18 cellular contexts compared by ENCODE assay signal in the genomic region with DNA sequence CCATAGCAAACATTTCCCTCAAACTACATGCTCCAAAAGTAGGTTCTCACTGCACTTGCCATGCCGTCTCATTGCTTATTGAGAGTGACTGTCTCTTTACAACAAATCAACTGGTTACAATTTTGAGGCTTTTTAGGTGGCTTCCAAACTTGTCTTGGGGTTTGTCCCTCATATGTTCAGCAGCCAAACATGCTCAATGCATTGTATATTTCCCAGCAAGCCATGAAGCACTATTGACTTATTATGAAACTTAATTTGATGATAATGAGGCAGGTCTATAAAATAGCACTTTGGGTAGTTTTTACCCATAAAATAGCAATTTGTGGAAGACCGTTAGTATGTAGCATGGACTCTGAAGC.
A peak's percentile ranks its signal among the peaks of the same experiment; 100 is the strongest.
DNase-seq lines count a peak whose midpoint lies in the region; ATAC-seq and TF ChIP-seq lines count a peak whose summit lies in the region.
"Had no signal": no experiment of that assay in that cellular context is flagged by ENCODE, and none has a peak within 500 bp of the region (broad histone marks: within the 10 kb centered on the region; RNA-seq: fewer than 3 reads in every experiment).

No MANE protein-coding gene starts in this region.

- H3K36me3 ChIP-seq in Loucy (ENCODE audit: insufficient read depth, low read length) = no peaks in the 10 kb centered on the region
- H3K36me3 ChIP-seq: brain microvascular endothelial cell, colonic mucosa, transverse colon had no signal

- no peaks in the 10 kb centered on the region for H3K9me2 ChIP-seq in Loucy (replicated peaks; ENCODE audit: low read depth, low read length)

- peaks cover 29% of the 10 kb centered on the region for H3K4me1 ChIP-seq in Loucy (ENCODE audit: insufficient read depth, low read length, poor library complexity, severe bottlenecking)
- H3K4me1 ChIP-seq: colonic mucosa had no signal

- no peaks in the 10 kb centered on the region for H3K9me3 ChIP-seq in Loucy (ENCODE audit: insufficient read depth, low read depth, low read length)
- H3K9me3 ChIP-seq: colonic mucosa, transverse colon had no signal

- H3K9ac ChIP-seq in Loucy (ENCODE audit: low read depth, low read length, poor library complexity, severe bottlenecking) = no peak overlapping the region

- no peak for DNase-seq in activated naive CD4-positive, alpha-beta T cell treated with anti-CD3 and anti-CD28 coated beads, Interleukin-2, amount 50 U/mL, for 16 hours
- DNase-seq in memory B cell (ENCODE audit: low spot score in 2 of 2) (no peak), HCEC 1CT (no peak), DMS 273 treated with DMSO at 0.1 percent for 48 hours (lab: John Stamatoyannopoulos, UW) (no peak), NCI-H1048 (lab: John Stamatoyannopoulos, UW) (no peak)
- DNase-seq: activated CD4-positive, alpha-beta T cell treated with anti-CD3 and anti-CD28 coated beads, Interleukin-2, amount 50 U/mL, for 4 hours; brain microvascular endothelial cell; colonic mucosa; islet precursor cell; NCI-H1105; SIG-M5; T1000; transverse colon had no signal

- no peak for TF ChIP-seq CTCF in Loucy (conservative IDR thresholded peaks at IDR 0.05; ENCODE audit: low read length)

- no peaks in the 10 kb centered on the region for H3K9me3 Mint-ChIP-seq in activated naive CD4-positive, alpha-beta T cell treated with anti-CD3 and anti-CD28 coated beads, Interleukin-2, amount 50 U/mL, for 24 hours
- H3K9me3 Mint-ChIP-seq in memory B cell = no peaks in the 10 kb centered on the region
- H3K9me3 Mint-ChIP-seq: stimulated activated effector memory CD8-positive, alpha-beta T cell treated with anti-CD3 and anti-CD28 coated beads, Interleukin-12 subunit alpha, Interleukin-12 subunit beta, amount 100 ng/mL, for 72 hours had no signal

- H4K20me1 ChIP-seq in Loucy (ENCODE audit: insufficient read depth, low read length, poor library complexity, severe bottlenecking) = peaks cover 12% of the 10 kb centered on the region

- H3K4me2 ChIP-seq in Loucy (ENCODE audit: low read depth, low read length, poor library complexity, severe bottlenecking) = peak overlapping the region; percentile 14

- peaks cover 5% of the 10 kb centered on the region for H3K36me3 Mint-ChIP-seq in activated naive CD4-positive, alpha-beta T cell treated with anti-CD3 and anti-CD28 coated beads, Interleukin-2, amount 50 U/mL, for 24 hours
- peaks cover 11% of the 10 kb centered on the region for H3K36me3 Mint-ChIP-seq in memory B cell

- peaks cover 79% of the 10 kb centered on the region for H3K79me2 ChIP-seq in Loucy (ENCODE audit: insufficient read depth, low read length)

- peaks cover 71% of the 10 kb centered on the region for H3K4me1 Mint-ChIP-seq in activated naive CD4-positive, alpha-beta T cell treated with anti-CD3 and anti-CD28 coated beads, Interleukin-2, amount 50 U/mL, for 24 hours
- H3K4me1 Mint-ChIP-seq in memory B cell = peaks cover 54% of the 10 kb centered on the region

- H3K27me3 Mint-ChIP-seq in activated naive CD4-positive, alpha-beta T cell treated with anti-CD3 and anti-CD28 coated beads, Interleukin-2, amount 50 U/mL, for 24 hours = no peaks in the 10 kb centered on the region
- H3K27me3 Mint-ChIP-seq in memory B cell = no peaks in the 10 kb centered on the region
- H3K27me3 Mint-ChIP-seq: activated naive CD8-positive, alpha-beta T cell had no signal

- H3K27ac Mint-ChIP-seq in activated naive CD4-positive, alpha-beta T cell treated with anti-CD3 and anti-CD28 coated beads, Interleukin-2, amount 50 U/mL, for 24 hours = peak overlapping the region; percentile 36
- peak overlapping the region; percentile 23 for H3K27ac Mint-ChIP-seq in memory B cell
- H3K27ac Mint-ChIP-seq: stimulated activated effector memory CD8-positive, alpha-beta T cell treated with anti-CD3 and anti-CD28 coated beads, Interleukin-12 subunit alpha, Interleukin-12 subunit beta, amount 100 ng/mL, for 72 hours had no signal

- no peaks in the 10 kb centered on the region for H3F3A ChIP-seq in Loucy (ENCODE audit: low read depth)

- ATAC-seq in memory B cell (ENCODE audit: low read depth) (no peak), GM21737 (IDR thresholded peaks at IDR 0.05; ENCODE audit: unreplicated experiment) (no peak)
- ATAC-seq: stimulated activated effector memory CD8-positive, alpha-beta T cell treated with anti-CD3 and anti-CD28 coated beads, Interleukin-12 subunit alpha, Interleukin-12 subunit beta, amount 100 ng/mL, for 72 hours had no signal

- H3K4me3 Mint-ChIP-seq in activated naive CD4-positive, alpha-beta T cell treated with anti-CD3 and anti-CD28 coated beads, Interleukin-2, amount 50 U/mL, for 24 hours = no peak overlapping the region
- no peak overlapping the region for H3K4me3 Mint-ChIP-seq in memory B cell
- H3K4me3 Mint-ChIP-seq: activated naive CD8-positive, alpha-beta T cell; stimulated activated effector memory CD8-positive, alpha-beta T cell treated with anti-CD3 and anti-CD28 coated beads, Interleukin-12 subunit alpha, Interleukin-12 subunit beta, amount 100 ng/mL, for 72 hours had no signal

- H3K27me3 ChIP-seq in Loucy (ENCODE audit: insufficient read depth, low read length, poor library complexity, severe bottlenecking) = no peaks in the 10 kb centered on the region
- H3K27me3 ChIP-seq: brain microvascular endothelial cell, colonic mucosa, transverse colon had no signal

- H3K4me3 ChIP-seq in Loucy (ENCODE audit: low read length, poor library complexity, severe bottlenecking) = no peak overlapping the region
- H3K4me3 ChIP-seq: colonic mucosa, transverse colon had no signal

- H2AFZ ChIP-seq in Loucy (ENCODE audit: low read length) = no peak overlapping the region
